1 cellular context compared by ENCODE assay signal in the genomic region with DNA sequence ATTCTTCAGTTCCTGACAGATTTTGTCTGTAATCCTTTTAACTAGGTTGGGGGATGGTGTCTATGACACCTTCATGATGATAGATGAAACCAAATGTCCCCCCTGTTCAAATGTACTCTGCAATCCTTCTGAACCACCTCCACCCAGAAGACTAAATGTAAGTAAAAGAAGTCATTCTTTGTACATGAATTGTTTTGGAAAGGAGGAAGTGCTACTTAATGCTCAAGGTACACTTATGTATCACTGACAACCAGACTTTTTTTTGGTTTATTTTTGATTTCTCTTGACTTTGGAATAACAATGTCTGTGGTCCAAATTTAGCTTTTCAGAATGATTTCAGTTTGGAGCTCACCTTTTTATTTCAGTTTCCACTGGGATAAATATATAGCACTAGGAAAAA.
TF ChIP-seq lines count a peak whose summit lies in the region.

No MANE protein-coding gene starts in this region.

TF ChIP-seq in SK-N-SH treated with all-trans-retinoic acid at 6 μM for 48 hours, 23 proteins besides CTCF, POLR2A, EP300 and RAD21:
- TF ChIP-seq PPARA (CRISPR knock-in tag; IDR thresholded peaks at IDR 0.05; ENCODE audit: borderline replicate concordance) (no peak), ZFP30 (CRISPR knock-in tag; IDR thresholded peaks at IDR 0.05) (no peak), TCF4 (CRISPR knock-in tag; IDR thresholded peaks at IDR 0.05; ENCODE audit: borderline replicate concordance) (no peak), TOX (CRISPR knock-in tag; IDR thresholded peaks at IDR 0.05; ENCODE audit: borderline replicate concordance) (no peak), ARNTL (CRISPR knock-in tag; IDR thresholded peaks at IDR 0.05; ENCODE audit: borderline replicate concordance, low read depth) (no peak)
- TF ChIP-seq, protein P1, sequence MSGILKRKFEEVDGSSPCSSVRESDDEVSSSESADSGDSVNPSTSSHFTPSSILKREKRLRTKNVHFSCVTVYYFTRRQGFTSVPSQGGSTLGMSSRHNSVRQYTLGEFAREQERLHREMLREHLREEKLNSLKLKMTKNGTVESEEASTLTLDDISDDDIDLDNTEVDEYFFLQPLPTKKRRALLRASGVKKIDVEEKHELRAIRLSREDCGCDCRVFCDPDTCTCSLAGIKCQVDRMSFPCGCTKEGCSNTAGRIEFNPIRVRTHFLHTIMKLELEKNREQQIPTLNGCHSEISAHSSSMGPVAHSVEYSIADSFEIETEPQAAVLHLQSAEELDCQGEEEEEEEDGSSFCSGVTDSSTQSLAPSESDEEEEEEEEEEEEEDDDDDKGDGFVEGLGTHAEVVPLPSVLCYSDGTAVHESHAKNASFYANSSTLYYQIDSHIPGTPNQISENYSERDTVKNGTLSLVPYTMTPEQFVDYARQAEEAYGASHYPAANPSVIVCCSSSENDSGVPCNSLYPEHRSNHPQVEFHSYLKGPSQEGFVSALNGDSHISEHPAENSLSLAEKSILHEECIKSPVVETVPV (CRISPR knock-in tag; IDR thresholded peaks at IDR 0.05), result no peak
